In the genomic region with DNA sequence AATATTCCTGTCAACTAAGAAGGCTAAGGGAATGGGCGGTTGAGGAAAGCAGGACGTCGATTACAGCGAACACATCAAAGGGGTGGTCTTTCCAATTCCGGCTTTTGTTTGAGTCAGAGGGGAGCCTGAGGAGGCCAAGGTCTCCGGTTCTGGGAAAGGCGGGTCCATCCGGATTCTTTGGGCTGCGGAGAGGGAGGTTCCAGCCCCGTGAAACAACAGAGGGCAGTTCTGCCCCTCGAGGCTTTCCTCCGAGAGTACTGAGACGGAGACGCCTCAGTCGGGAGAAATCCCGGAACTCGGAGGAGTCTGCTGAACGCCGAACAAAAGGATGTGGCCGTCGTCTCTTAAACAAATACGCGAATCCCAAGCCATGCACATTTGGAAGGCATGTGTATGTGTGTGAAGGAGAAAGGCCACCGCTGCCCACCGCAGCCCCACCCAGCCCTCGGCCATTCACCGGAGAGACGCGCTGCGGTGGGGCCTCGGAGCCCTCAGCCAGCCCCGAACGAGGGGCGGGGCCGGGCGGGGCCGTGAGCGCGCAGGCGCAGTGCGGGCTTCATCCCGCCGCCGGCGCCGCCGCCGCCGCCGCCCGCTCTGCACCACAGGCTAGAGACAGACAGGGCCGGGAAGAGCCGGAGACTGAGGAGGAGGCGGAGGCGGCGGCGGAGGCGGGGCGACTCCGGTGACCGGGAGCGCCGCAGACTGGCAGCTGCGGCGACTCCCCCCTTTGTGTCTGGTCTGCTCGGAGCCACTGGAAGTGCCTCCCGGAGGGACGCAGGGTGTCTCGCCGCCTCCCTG, we compare ENCODE assay signal across 8 cellular contexts. TPM values are rescaled to one million over a fixed set of nuclear protein-coding genes. Genes with fewer than 3 reads are reported as not detected.
DNase-seq lines count a peak whose midpoint lies in the region; ATAC-seq and TF ChIP-seq lines count a peak whose summit lies in the region.

TSS of gene BMPR2 (plus strand) at position 717 of the 798 bp plus-strand sequence. CDS start 1,148 bp downstream, outside the sequence.

- H3K27ac Mint-ChIP-seq in activated T-helper 1 cell treated with anti-CD3 and anti-CD28 coated beads, Interleukin-12 subunit alpha, Interleukin-12 subunit beta, Interleukin-2, Interleukin-4 antibody, amounts not matched to agents 30 ng/mL and 10 ng/mL and 1 ng/mL, durations not matched to agents 14 hours and 24 hours and 36 hours = peak within 1 kb of the TSS; percentile 83
- peak within 1 kb of the TSS; percentile 89 to 98 (median 94) for H3K27ac Mint-ChIP-seq in naive B cell
- peak within 1 kb of the TSS; percentile 95 for H3K27ac Mint-ChIP-seq in stimulated activated effector memory CD8-positive, alpha-beta T cell treated with anti-CD3 and anti-CD28 coated beads, Interleukin-12 subunit alpha, Interleukin-12 subunit beta, amount 100 ng/mL, for 72 hours

- DNase-seq in DMS53 (lab: John Stamatoyannopoulos, UW) = peak; percentile 95
- peak; percentile 88 for DNase-seq in KG1 (lab: John Stamatoyannopoulos, UW)
- DNase-seq in Peyer's patch = peak; percentile 79 to 94 (median 94)
- DNase-seq in activated T-helper 1 cell treated with anti-CD3 and anti-CD28 coated beads, Interleukin-12 subunit alpha, Interleukin-12 subunit beta, Interleukin-2, Interleukin-4 antibody, amounts not matched to agents 30 ng/mL and 10 ng/mL and 1 ng/mL, durations not matched to agents 14 hours and 24 hours and 36 hours (ENCODE audit: low spot score) = peak; percentile 84
- peak; percentile 91 for DNase-seq in fibroblast of gingiva (ENCODE audit: low read depth)
- peak; percentile 81 for DNase-seq in naive B cell
- peak; percentile 90 to 91 for DNase-seq in stimulated activated effector memory CD8-positive, alpha-beta T cell treated with anti-CD3 and anti-CD28 coated beads, Interleukin-12 subunit alpha, Interleukin-12 subunit beta, amount 100 ng/mL, for 72 hours (ENCODE audit: low spot score in 2 of 2)

- peaks cover 0 to 17% (median 0%) of the 10 kb centered on the region in 4 donors for H3K4me1 ChIP-seq in Peyer's patch

- ATAC-seq in GM21723 (IDR thresholded peaks at IDR 0.05; ENCODE audit: unreplicated experiment) = peak; percentile 65
- peak; percentile 77 to 79 for ATAC-seq in naive B cell (ENCODE audit: low read depth in 2 of 2)
- ATAC-seq in stimulated activated effector memory CD8-positive, alpha-beta T cell treated with anti-CD3 and anti-CD28 coated beads, Interleukin-12 subunit alpha, Interleukin-12 subunit beta, amount 100 ng/mL, for 72 hours = peak; percentile 89

- no peaks in the 10 kb centered on the region for H3K27me3 Mint-ChIP-seq in activated T-helper 1 cell treated with anti-CD3 and anti-CD28 coated beads, Interleukin-12 subunit alpha, Interleukin-12 subunit beta, Interleukin-2, Interleukin-4 antibody, amounts not matched to agents 30 ng/mL and 10 ng/mL and 1 ng/mL, durations not matched to agents 14 hours and 24 hours and 36 hours (ENCODE audit: insufficient read depth)
- no peaks in the 10 kb centered on the region for H3K27me3 Mint-ChIP-seq in naive B cell

- no peaks in the 10 kb centered on the region for H3K27me3 ChIP-seq in Peyer's patch

- peaks cover 3% of the 10 kb centered on the region for H3K36me3 Mint-ChIP-seq in activated T-helper 1 cell treated with anti-CD3 and anti-CD28 coated beads, Interleukin-12 subunit alpha, Interleukin-12 subunit beta, Interleukin-2, Interleukin-4 antibody, amounts not matched to agents 30 ng/mL and 10 ng/mL and 1 ng/mL, durations not matched to agents 14 hours and 24 hours and 36 hours (ENCODE audit: low read depth)
- no peaks in the 10 kb centered on the region for H3K36me3 Mint-ChIP-seq in naive B cell
- peaks cover 21% of the 10 kb centered on the region for H3K36me3 Mint-ChIP-seq in stimulated activated effector memory CD8-positive, alpha-beta T cell treated with anti-CD3 and anti-CD28 coated beads, Interleukin-12 subunit alpha, Interleukin-12 subunit beta, amount 100 ng/mL, for 72 hours

- H3K36me3 ChIP-seq in Peyer's patch = no peaks in the 10 kb centered on the region

- peaks cover 31% of the 10 kb centered on the region for H3K4me1 Mint-ChIP-seq in activated T-helper 1 cell treated with anti-CD3 and anti-CD28 coated beads, Interleukin-12 subunit alpha, Interleukin-12 subunit beta, Interleukin-2, Interleukin-4 antibody, amounts not matched to agents 30 ng/mL and 10 ng/mL and 1 ng/mL, durations not matched to agents 14 hours and 24 hours and 36 hours (ENCODE audit: low read depth)
- peaks cover 16 to 34% (median 28%) of the 10 kb centered on the region in 3 donors for H3K4me1 Mint-ChIP-seq in naive B cell
- peaks cover 21% of the 10 kb centered on the region for H3K4me1 Mint-ChIP-seq in stimulated activated effector memory CD8-positive, alpha-beta T cell treated with anti-CD3 and anti-CD28 coated beads, Interleukin-12 subunit alpha, Interleukin-12 subunit beta, amount 100 ng/mL, for 72 hours

- peak within 1 kb of the TSS; percentile 84 to 98 (median 96) for H3K27ac ChIP-seq in Peyer's patch

- peak within 1 kb of the TSS; percentile 82 to 94 (median 88) for H3K4me3 ChIP-seq in Peyer's patch

- peak within 1 kb of the TSS; percentile 99 for H3K4me3 Mint-ChIP-seq in activated T-helper 1 cell treated with anti-CD3 and anti-CD28 coated beads, Interleukin-12 subunit alpha, Interleukin-12 subunit beta, Interleukin-2, Interleukin-4 antibody, amounts not matched to agents 30 ng/mL and 10 ng/mL and 1 ng/mL, durations not matched to agents 14 hours and 24 hours and 36 hours
- H3K4me3 Mint-ChIP-seq in naive B cell = peak within 1 kb of the TSS; percentile 95 to 100 (median 98)
- H3K4me3 Mint-ChIP-seq in stimulated activated effector memory CD8-positive, alpha-beta T cell treated with anti-CD3 and anti-CD28 coated beads, Interleukin-12 subunit alpha, Interleukin-12 subunit beta, amount 100 ng/mL, for 72 hours = peak within 1 kb of the TSS; percentile 95

- TF ChIP-seq POLR2A in Peyer's patch (IDR thresholded peaks at IDR 0.05) = peak; percentile 75 to 87

- peak in 2 of 6 experiments; percentile 16 to 19 for TF ChIP-seq CTCF in Peyer's patch (IDR thresholded peaks at IDR 0.05)

- no peaks in the 10 kb centered on the region for H3K9me3 ChIP-seq in Peyer's patch

- intact Hi-C loops in activated T-helper 1 cell treated with anti-CD3 and anti-CD28 coated beads, Interleukin-12 subunit alpha, Interleukin-12 subunit beta, Interleukin-2, Interleukin-4 antibody, amounts not matched to agents 30 ng/mL and 10 ng/mL and 1 ng/mL, durations not matched to agents 14 hours and 24 hours and 36 hours (cut with micrococcal nuclease) = loop anchor here (1.0 to 10.0 kb wide), 12 partner anchors 79 to 1259 kb away; partner anchors contain the start of genes ALS2, CFLAR, CYP20A1 and FAM117B

- H3K9me3 Mint-ChIP-seq in activated T-helper 1 cell treated with anti-CD3 and anti-CD28 coated beads, Interleukin-12 subunit alpha, Interleukin-12 subunit beta, Interleukin-2, Interleukin-4 antibody, amounts not matched to agents 30 ng/mL and 10 ng/mL and 1 ng/mL, durations not matched to agents 14 hours and 24 hours and 36 hours = no peaks in the 10 kb centered on the region
- H3K9me3 Mint-ChIP-seq in naive B cell = no peaks in the 10 kb centered on the region
- H3K9me3 Mint-ChIP-seq in stimulated activated effector memory CD8-positive, alpha-beta T cell treated with anti-CD3 and anti-CD28 coated beads, Interleukin-12 subunit alpha, Interleukin-12 subunit beta, amount 100 ng/mL, for 72 hours = no peaks in the 10 kb centered on the region

RNA-seq across cellular contexts. Expression of gene BMPR2, which starts in this region (rescaled TPM):
- 10 to 100 TPM; 20.6 to 34.7 (median 30.0) TPM for total RNA-seq in Peyer's patch
- total RNA-seq in activated T-helper 1 cell treated with anti-CD3 and anti-CD28 coated beads, Interleukin-12 subunit alpha, Interleukin-12 subunit beta, Interleukin-2, Interleukin-4 antibody, amounts not matched to agents 30 ng/mL and 10 ng/mL and 1 ng/mL, durations not matched to agents 14 hours and 24 hours and 36 hours = 5.5 and 6.1 TPM in 2 replicates
- 1 to 10 TPM; 1.8 to 5.7 (median 3.1) TPM for polyA plus RNA-seq in naive B cell (ENCODE audit: low read depth in 6 of 6)

Comparison
In these comparisons a context has a peak if more than half of its experiments do, and no peak if none do; other contexts are left out.
1. Peak in every context shown above with its lines: DNase-seq, ATAC-seq, H3K4me3 ChIP-seq and H3K27ac ChIP-seq.